In the genomic region with DNA sequence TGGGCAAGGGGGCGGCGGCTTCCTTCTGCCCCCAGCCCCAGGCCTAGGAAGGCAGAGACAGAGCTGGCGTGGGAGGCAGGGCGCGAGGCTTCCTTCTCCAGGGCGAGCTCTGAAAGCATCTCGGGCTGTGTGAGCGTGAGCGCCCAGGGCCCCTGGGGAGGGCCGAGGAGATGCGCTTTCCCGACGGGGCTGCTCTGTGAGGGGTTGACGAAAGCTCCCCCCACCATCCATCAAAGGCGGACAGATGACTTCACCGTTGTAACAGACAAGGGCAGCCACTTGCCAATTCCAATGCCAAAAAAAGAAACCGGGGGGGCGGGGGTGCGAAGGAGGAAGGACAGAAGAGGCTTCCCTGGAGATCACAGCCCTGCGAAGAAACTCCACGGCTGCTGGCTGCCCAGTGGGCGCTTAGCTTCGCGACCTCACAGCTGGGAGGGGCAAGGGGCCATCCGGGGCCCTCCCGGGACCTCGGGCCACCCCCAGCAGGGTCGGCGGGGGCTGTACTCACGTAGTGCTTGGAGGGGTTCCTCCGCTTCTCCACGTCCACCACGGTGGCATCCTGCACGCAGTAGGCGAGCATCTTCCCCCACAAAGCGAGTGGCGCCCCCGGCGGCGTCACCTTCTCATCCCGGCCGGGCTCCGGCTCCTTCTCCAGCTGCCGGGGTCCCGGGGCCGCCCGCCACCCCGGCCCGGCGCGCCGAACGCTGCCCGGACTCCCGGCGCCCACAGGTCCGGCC, we compare ENCODE assay signal across 9 cellular contexts. TPM values are rescaled to one million over a fixed set of nuclear protein-coding genes. Genes with fewer than 3 reads are reported as not detected.
DNase-seq lines count a peak whose midpoint lies in the region; ATAC-seq and TF ChIP-seq lines count a peak whose summit lies in the region.
"Had no signal": no experiment of that assay in that cellular context is flagged by ENCODE, and none has a peak within 500 bp of the region (broad histone marks: within the 10 kb centered on the region; RNA-seq: fewer than 3 reads in every experiment).

No MANE protein-coding gene starts in this region.

- H3K4me3 ChIP-seq in esophagus (ENCODE audit: low read depth in 1 of 2, low read length in 2 of 2) (peak overlapping the region; percentile 70 to 77), vagina (peak overlapping the region; percentile 63 to 84)

- H3K27me3 ChIP-seq in esophagus (ENCODE audit: control insufficient read depth in 1 of 2, insufficient read depth in 2 of 2, low read length in 2 of 2) (no peaks in the 10 kb centered on the region), vagina (no peaks in the 10 kb centered on the region)

- H3K4me1 Mint-ChIP-seq in naive B cell, result peaks cover 9 to 20% (median 10%) of the 10 kb centered on the region in 3 donors

- H3K27me3 Mint-ChIP-seq in naive B cell, result peaks cover 39 to 54% (median 46%) of the 10 kb centered on the region in 3 donors

- H3K36me3 ChIP-seq in esophagus (ENCODE audit: control insufficient read depth in 2 of 2, insufficient read depth in 2 of 2, low read length in 1 of 2), result peaks cover 0 to 4% of the 10 kb centered on the region in 2 donors
- H3K36me3 ChIP-seq in vagina, result no peaks in the 10 kb centered on the region

- H3K9me3 ChIP-seq in esophagus (ENCODE audit: control insufficient read depth in 2 of 2, insufficient read depth in 1 of 2, low read depth in 1 of 2, low read length in 1 of 2) (no peaks in the 10 kb centered on the region), vagina (no peaks in the 10 kb centered on the region)

- H3K9me3 Mint-ChIP-seq in naive B cell, result no peaks in the 10 kb centered on the region

- peak overlapping the region in 4 of 6 donors; percentile 20 to 69 (median 51) for H3K27ac Mint-ChIP-seq in naive B cell

- peaks cover 3 to 20% of the 10 kb centered on the region in 2 donors for H3K4me1 ChIP-seq in esophagus (ENCODE audit: control insufficient read depth in 2 of 2, insufficient read depth in 2 of 2, low read length in 1 of 2)
- peaks cover 60% of the 10 kb centered on the region for H3K4me1 ChIP-seq in vagina

- ATAC-seq in naive B cell (ENCODE audit: low read depth in 2 of 2) (peak; percentile 54 to 56), HG03025 (IDR thresholded peaks at IDR 0.05; ENCODE audit: low FRiP score, unreplicated experiment) (no peak)

- no peak for TF ChIP-seq POLR2A in vagina (IDR thresholded peaks at IDR 0.05)

- H3K27ac ChIP-seq in esophagus (ENCODE audit: low read depth in 2 of 2, low read length in 1 of 2) (peak overlapping the region; percentile 66 to 70), vagina (peak overlapping the region; percentile 84)
- H3K27ac ChIP-seq: C4-2B had no signal

- intact Hi-C loops in vagina (cut with DNase I), result loop anchor here (5.0 kb wide), 2 partner anchors 143 to 253 kb away; no protein-coding TSS in a partner anchor

- DNase-seq in NCI-H1092 treated with DMSO at 0.1 percent for 48 hours (lab: John Stamatoyannopoulos, UW), result peak; percentile 28
- DNase-seq in NCI-H1092 (lab: John Stamatoyannopoulos, UW), result no peak
- DNase-seq in activated CD4-positive, alpha-beta T cell treated with anti-CD3 and anti-CD28 coated beads for 48 hours, result peak; percentile 25
- DNase-seq in naive B cell, result no peak
- no peak for DNase-seq in vagina (ENCODE audit: extremely low spot score in 2 of 2)
- DNase-seq in pons (ENCODE audit: low spot score), result no peak

- H3K36me3 Mint-ChIP-seq in naive B cell, result no peaks in the 10 kb centered on the region

- peak overlapping the region; percentile 79 to 89 (median 85) for H3K4me3 Mint-ChIP-seq in naive B cell

- WGBS in esophagus, 2 donors, result 1 to 3% methylated on average over 41 to 57 of the region's 57 CpGs

- TF ChIP-seq CTCF in vagina (IDR thresholded peaks at IDR 0.05), result no peak

RNA-seq across cellular contexts. Expression of a gene that starts 0.5 kb away (rescaled TPM):
- polyA plus RNA-seq in esophagus, result 10 to 100 TPM; 14.9 to 34.2 TPM
- 1 to 10 TPM in 1 of 6 donors, under 1 TPM in 4, not detected in 1; 0.47 to 1.4 (median 0.72) TPM for polyA plus RNA-seq in naive B cell (ENCODE audit: low read depth in 6 of 6)
- total RNA-seq in vagina, result 56.2 TPM

Comparison
In these comparisons a context has a peak if more than half of its experiments do, and no peak if none do; other contexts are left out.
1. DNase-seq: peak in NCI-H1092 treated with DMSO at 0.1 percent for 48 hours (single experiment) and activated CD4-positive, alpha-beta T cell treated with anti-CD3 and anti-CD28 coated beads for 48 hours (single experiment); none in NCI-H1092 (single experiment), naive B cell (single experiment), vagina (0 of 2) and pons (single experiment).
2. RNA of a gene that starts 0.5 kb away (polyA plus RNA-seq): 14.9 to 34.2 TPM in esophagus; 0.47 to 1.4 TPM in naive B cell; every median in the first group is over 4 times any median in the second.